In genomic region chr4:88614058-88614457, GRCh38 we compare ENCODE assay signal across 17 cellular contexts. TPM values are rescaled to one million over a fixed set of nuclear protein-coding genes. Genes with fewer than 3 reads are reported as not detected.
DNase-seq lines count a peak whose midpoint lies in the region; ATAC-seq and FAIRE-seq lines count a peak whose summit lies in the region.
"Had no signal": no experiment of that assay in that cellular context is flagged by ENCODE, and none has a peak within 500 bp of the region (broad histone marks: within the 10 kb centered on the region; RNA-seq: fewer than 3 reads in every experiment).

No MANE protein-coding gene starts in this region.

- ATAC-seq in CD4-positive, CD25-positive, alpha-beta regulatory T cell (ENCODE audit: low read depth in 2 of 2) = no peak
- ATAC-seq in activated naive CD8-positive, alpha-beta T cell treated with anti-CD3 and anti-CD28 coated beads, Interleukin-2, amount 50 U/mL, for 24 hours = no peak
- no peak for ATAC-seq in naive thymus-derived CD4-positive, alpha-beta T cell
- no peak for ATAC-seq in HG02678 (IDR thresholded peaks at IDR 0.05; ENCODE audit: unreplicated experiment)

- no peaks in the 10 kb centered on the region for H3K9me3 ChIP-seq in CD4-positive, CD25-positive, alpha-beta regulatory T cell (ENCODE audit: control insufficient read depth in 2 of 2, low read length in 2 of 2)
- no peaks in the 10 kb centered on the region for H3K9me3 ChIP-seq in naive thymus-derived CD4-positive, alpha-beta T cell (ENCODE audit: control insufficient read depth in 2 of 3, low read length in 3 of 3)
- H3K9me3 ChIP-seq: BLaER1, left lung, SJSA1 had no signal

- peak; percentile 11 for FAIRE-seq in A204.1 (lab: Jason Lieb, UNC)
- FAIRE-seq: H54 had no signal

- no peaks in the 10 kb centered on the region for H3K27me3 ChIP-seq in CD4-positive, CD25-positive, alpha-beta regulatory T cell (ENCODE audit: control insufficient read depth, insufficient read depth, low read length)
- no peaks in the 10 kb centered on the region for H3K27me3 ChIP-seq in naive thymus-derived CD4-positive, alpha-beta T cell (ENCODE audit: control insufficient read depth in 2 of 2, insufficient read depth in 2 of 2, low read length in 2 of 2)
- H3K27me3 ChIP-seq: BLaER1, brain microvascular endothelial cell, left lung, SJSA1 had no signal

- H3K27ac Mint-ChIP-seq in CD4-positive, CD25-positive, alpha-beta regulatory T cell = peak overlapping the region; percentile 97 to 100 (median 99)
- H3K27ac Mint-ChIP-seq in activated naive CD8-positive, alpha-beta T cell treated with anti-CD3 and anti-CD28 coated beads, Interleukin-2, amount 50 U/mL, for 24 hours = peak overlapping the region; percentile 86
- H3K27ac Mint-ChIP-seq in naive thymus-derived CD4-positive, alpha-beta T cell = peak overlapping the region; percentile 91 to 99 (median 99)

- peaks cover 37% of the 10 kb centered on the region for H3K36me3 Mint-ChIP-seq in CD4-positive, CD25-positive, alpha-beta regulatory T cell
- H3K36me3 Mint-ChIP-seq in activated naive CD8-positive, alpha-beta T cell treated with anti-CD3 and anti-CD28 coated beads, Interleukin-2, amount 50 U/mL, for 24 hours (ENCODE audit: low read depth) = peaks cover 11% of the 10 kb centered on the region
- H3K36me3 Mint-ChIP-seq in naive thymus-derived CD4-positive, alpha-beta T cell = peaks cover 18 to 52% (median 38%) of the 10 kb centered on the region in 5 donors

- peaks cover 3% of the 10 kb centered on the region for H3K36me3 ChIP-seq in CD4-positive, CD25-positive, alpha-beta regulatory T cell (ENCODE audit: control insufficient read depth, insufficient read depth, low read length)
- peaks cover 0 to 12% (median 0%) of the 10 kb centered on the region in 3 experiments for H3K36me3 ChIP-seq in naive thymus-derived CD4-positive, alpha-beta T cell (ENCODE audit: control insufficient read depth in 2 of 3, insufficient read depth in 3 of 3, low read length in 3 of 3)
- H3K36me3 ChIP-seq: brain microvascular endothelial cell, left lung had no signal

- POLR2A ChIA-PET in naive thymus-derived CD4-positive, alpha-beta T cell (lab: Charles Lee) = interaction anchor here (0.6 to 11.0 kb wide), 9 partner anchors 9 to 330 kb away, joined by 3 to 167 read pairs (median 5); partner anchors contain the start of genes HERC3 and PPM1K

- intact Hi-C loops in naive thymus-derived CD4-positive, alpha-beta T cell (cut with micrococcal nuclease) = loop anchor here (5.0 to 10.0 kb wide), 4 partner anchors 43 to 1607 kb away; partner anchors contain the start of gene TIGD2 (in 1 of the 2)

- peak overlapping the region; percentile 77 to 88 (median 84) for H3K4me3 Mint-ChIP-seq in CD4-positive, CD25-positive, alpha-beta regulatory T cell
- no peak overlapping the region for H3K4me3 Mint-ChIP-seq in activated naive CD8-positive, alpha-beta T cell treated with anti-CD3 and anti-CD28 coated beads, Interleukin-2, amount 50 U/mL, for 24 hours
- peak overlapping the region in 9 of 10 donors; percentile 64 to 92 (median 84) for H3K4me3 Mint-ChIP-seq in naive thymus-derived CD4-positive, alpha-beta T cell

- CTCF ChIA-PET in naive thymus-derived CD4-positive, alpha-beta T cell (lab: Charles Lee) = interaction anchor here (0.8 to 2.7 kb wide), 5 partner anchors 15 to 74 kb away, joined by 3 to 12 read pairs (median 8); partner anchors contain the start of gene HERC3

- DNase-seq in CD4-positive, CD25-positive, alpha-beta regulatory T cell = no peak
- no peak for DNase-seq in activated naive CD8-positive, alpha-beta T cell treated with anti-CD3 and anti-CD28 coated beads, Interleukin-2, amount 50 U/mL, for 24 hours
- no peak for DNase-seq in naive thymus-derived CD4-positive, alpha-beta T cell
- DNase-seq in germinal center (ENCODE audit: low spot score) = no peak
- no peak for DNase-seq in amniotic stem cell (lab: John Stamatoyannopoulos, UW)
- DNase-seq: activated gamma-delta T cell, brain microvascular endothelial cell, EL, left lung, MM.1S, NCI-H187, NCI-H446 treated with DMSO at 0.1 percent for 48 hours had no signal

- peaks cover 55% of the 10 kb centered on the region for H3K4me1 ChIP-seq in CD4-positive, CD25-positive, alpha-beta regulatory T cell (ENCODE audit: control insufficient read depth, insufficient read depth, low read length, poor library complexity, severe bottlenecking)
- peaks cover 28 to 61% of the 10 kb centered on the region in 2 donors for H3K4me1 ChIP-seq in naive thymus-derived CD4-positive, alpha-beta T cell (ENCODE audit: control insufficient read depth in 2 of 2, insufficient read depth in 2 of 2, low read length in 2 of 2)

- no peaks in the 10 kb centered on the region for H3K27me3 Mint-ChIP-seq in CD4-positive, CD25-positive, alpha-beta regulatory T cell
- no peaks in the 10 kb centered on the region for H3K27me3 Mint-ChIP-seq in activated naive CD8-positive, alpha-beta T cell treated with anti-CD3 and anti-CD28 coated beads, Interleukin-2, amount 50 U/mL, for 24 hours
- no peaks in the 10 kb centered on the region for H3K27me3 Mint-ChIP-seq in naive thymus-derived CD4-positive, alpha-beta T cell

- peak overlapping the region; percentile 86 for H3K4me3 ChIP-seq in CD4-positive, CD25-positive, alpha-beta regulatory T cell (ENCODE audit: low read depth, low read length)
- H3K4me3 ChIP-seq in naive thymus-derived CD4-positive, alpha-beta T cell (ENCODE audit: low read length) = peak overlapping the region; percentile 9
- H3K4me3 ChIP-seq: BLaER1, left lung, SJSA1 had no signal

- peak overlapping the region; percentile 91 for H3K27ac ChIP-seq in CD4-positive, CD25-positive, alpha-beta regulatory T cell (ENCODE audit: insufficient read depth, low read length, poor library complexity, severe bottlenecking)
- H3K27ac ChIP-seq in naive thymus-derived CD4-positive, alpha-beta T cell (ENCODE audit: low read depth, low read length) = peak overlapping the region; percentile 77
- H3K27ac ChIP-seq: BLaER1, brain microvascular endothelial cell had no signal

- peaks cover 34 to 92% (median 69%) of the 10 kb centered on the region in 4 donors for H3K4me1 Mint-ChIP-seq in CD4-positive, CD25-positive, alpha-beta regulatory T cell
- peaks cover 75% of the 10 kb centered on the region for H3K4me1 Mint-ChIP-seq in activated naive CD8-positive, alpha-beta T cell treated with anti-CD3 and anti-CD28 coated beads, Interleukin-2, amount 50 U/mL, for 24 hours
- H3K4me1 Mint-ChIP-seq in naive thymus-derived CD4-positive, alpha-beta T cell = peaks cover 46 to 98% (median 86%) of the 10 kb centered on the region in 7 donors

- H3K9me3 Mint-ChIP-seq in CD4-positive, CD25-positive, alpha-beta regulatory T cell = peaks cover 0 to 1% (median 0%) of the 10 kb centered on the region in 7 donors
- no peaks in the 10 kb centered on the region for H3K9me3 Mint-ChIP-seq in activated naive CD8-positive, alpha-beta T cell treated with anti-CD3 and anti-CD28 coated beads, Interleukin-2, amount 50 U/mL, for 24 hours
- H3K9me3 Mint-ChIP-seq in naive thymus-derived CD4-positive, alpha-beta T cell = peaks cover 0 to 3% (median 0%) of the 10 kb centered on the region in 11 donors

RNA-seq across cellular contexts. Expression of gene HERC3, which starts 21.8 kb away (rescaled TPM):
- 91.4 TPM for total RNA-seq in CD4-positive, CD25-positive, alpha-beta regulatory T cell
- 10 to 100 TPM; 35.4 to 60.2 (median 49.7) TPM for polyA plus RNA-seq in CD4-positive, CD25-positive, alpha-beta regulatory T cell
- total RNA-seq in naive thymus-derived CD4-positive, alpha-beta T cell = 100 to 1,000 TPM in 4 of 5 experiments, 10 to 100 TPM in 1; 38.1 to 130 (median 104) TPM
- 10 to 100 TPM; 42.7 to 65.8 TPM for polyA plus RNA-seq in naive thymus-derived CD4-positive, alpha-beta T cell
